ENCODE assay signal across 21 cellular contexts in the genomic region with DNA sequence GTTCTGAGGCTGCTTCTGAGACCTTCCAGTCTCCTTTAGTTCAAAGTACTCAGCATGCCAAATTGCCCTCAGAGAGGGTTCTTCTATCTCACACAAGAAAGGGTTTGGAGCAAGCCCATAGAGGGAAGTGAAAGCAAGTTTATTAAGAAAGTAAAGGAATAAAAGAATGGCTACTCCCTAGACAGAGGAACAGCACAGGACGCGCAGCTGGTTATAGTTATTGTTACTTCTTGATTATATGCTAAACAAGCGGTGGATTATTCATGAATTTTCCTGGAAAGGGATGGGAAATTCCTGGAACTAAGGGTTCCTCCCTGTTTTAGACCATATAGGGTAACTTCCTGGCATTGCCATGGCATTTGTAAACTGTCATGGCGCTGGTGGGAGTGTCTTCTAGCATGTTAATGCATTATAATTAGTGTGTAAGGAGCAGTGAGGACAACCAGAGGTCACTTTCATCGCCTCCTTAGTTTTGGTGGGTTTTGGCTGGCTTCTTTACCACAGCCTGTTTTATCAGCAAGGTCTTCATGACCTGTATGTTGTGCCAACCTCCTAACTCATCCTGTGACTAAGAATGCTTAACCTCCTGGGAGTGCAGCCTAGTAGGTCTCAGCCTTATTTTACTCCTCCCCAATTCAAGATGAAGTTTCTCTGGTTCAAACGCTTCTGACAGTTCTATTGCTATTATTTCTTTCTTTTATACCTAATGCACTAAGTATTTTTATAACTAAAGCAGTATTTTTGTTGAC. TPM values are rescaled to one million over a fixed set of nuclear protein-coding genes. Genes with fewer than 3 reads are reported as not detected.
A peak's percentile ranks its signal among the peaks of the same experiment; 100 is the strongest.
DNase-seq lines count a peak whose midpoint lies in the region; ATAC-seq and TF ChIP-seq lines count a peak whose summit lies in the region.
"Had no signal": no experiment of that assay in that cellular context is flagged by ENCODE, and none has a peak within 500 bp of the region (broad histone marks: within the 10 kb centered on the region; RNA-seq: fewer than 3 reads in every experiment).

No MANE protein-coding gene starts in this region.

- ATAC-seq in sciatic nerve: peak; percentile 42
- no peak for ATAC-seq in omental fat pad (ENCODE audit: low FRiP score)
- no peak for ATAC-seq in GM18858 (IDR thresholded peaks at IDR 0.05; ENCODE audit: unreplicated experiment)
- ATAC-seq: activated CD4-positive, alpha-beta T cell treated with anti-CD3 and anti-CD28 coated beads for 36 hours; gastrocnemius medialis; natural killer cell treated with Interleukin-12 subunit alpha and Interleukin-12 subunit beta and Interleukin-15 and Interleukin-18, amount 100 ng/mL, for 72 hours; SK-N-SH treated with all-trans-retinoic acid at 6 μM for 48 hours; stimulated activated effector memory CD8-positive, alpha-beta T cell treated with anti-CD3 and anti-CD28 coated beads, Interleukin-12 subunit alpha, Interleukin-12 subunit beta, amount 100 ng/mL, for 72 hours had no signal

- DNase-seq in M059J (ENCODE audit: low read depth) (peak; percentile 9), SIG-M5 treated with dmso at 0.1 percent for 504 hours (lab: John Stamatoyannopoulos, UW; ENCODE audit: unreplicated experiment) (peak; percentile 65), erythroblast (lab: John Stamatoyannopoulos, UW) (peak; percentile 5 to 12), sciatic nerve (ENCODE audit: low spot score) (no peak), NCI-H82 treated with DMSO at 0.1 percent for 48 hours (lab: John Stamatoyannopoulos, UW; ENCODE audit: unreplicated experiment) (no peak), omental fat pad (ENCODE audit: low spot score) (no peak)
- DNase-seq in activated CD4-positive, CD25-positive, alpha-beta regulatory T cell treated with anti-CD3 and anti-CD28 coated beads, Interleukin-2, amount 50 U/mL, for 72 hours: no peak
- DNase-seq: activated CD4-positive, alpha-beta T cell treated with anti-CD3 and anti-CD28 coated beads for 36 hours; activated naive CD8-positive, alpha-beta T cell treated with anti-CD3 and anti-CD28 coated beads, Interleukin-2, amount 10 ng/mL, durations not matched to agents 7 days and 5 days; colonic mucosa; DMS 273 treated with DMSO at 0.1 percent for 48 hours; gastrocnemius medialis; GDM1; GOT3; MG63; NCI-H774; posterior cingulate gyrus had no signal

- no peak for TF ChIP-seq CTCF in omental fat pad (IDR thresholded peaks at IDR 0.05)

- intact Hi-C loops in sciatic nerve (cut with DNase I): no loop called here

- TF ChIP-seq POLR2A in erythroblast (IDR thresholded peaks at IDR 0.05; ENCODE audit: low read length): no peak

RNA-seq across cellular contexts. Expression of a gene that starts 26.3 kb away (rescaled TPM):
- not detected in 2 replicates for total RNA-seq in M059J (2014; rRNA removed; shearing (Covaris generic))
- 0.71 TPM for total RNA-seq in sciatic nerve
- total RNA-seq in omental fat pad: under 1 TPM; 0.31 to 0.63 (median 0.46) TPM

RNA-seq across cellular contexts. Expression of a gene that starts 26.4 kb away (rescaled TPM):
- 11.4 and 20.0 TPM in 2 replicates for total RNA-seq in M059J (2014; rRNA removed; shearing (Covaris generic))
- total RNA-seq in sciatic nerve (49.1 TPM), omental fat pad (10 to 100 TPM; 16.7 to 37.2 (median 22.7) TPM)

Comparison
In these comparisons a context has a peak if more than half of its experiments do, and no peak if none do; other contexts are left out.
1. DNase-seq: peak in M059J (single experiment), SIG-M5 treated with dmso at 0.1 percent for 504 hours (single experiment) and erythroblast (2 of 2); none in sciatic nerve (single experiment), NCI-H82 treated with DMSO at 0.1 percent for 48 hours (single experiment), activated CD4-positive, CD25-positive, alpha-beta regulatory T cell treated with anti-CD3 and anti-CD28 coated beads, Interleukin-2, amount 50 U/mL, for 72 hours (single experiment) and omental fat pad (single experiment).